In the genomic region with DNA sequence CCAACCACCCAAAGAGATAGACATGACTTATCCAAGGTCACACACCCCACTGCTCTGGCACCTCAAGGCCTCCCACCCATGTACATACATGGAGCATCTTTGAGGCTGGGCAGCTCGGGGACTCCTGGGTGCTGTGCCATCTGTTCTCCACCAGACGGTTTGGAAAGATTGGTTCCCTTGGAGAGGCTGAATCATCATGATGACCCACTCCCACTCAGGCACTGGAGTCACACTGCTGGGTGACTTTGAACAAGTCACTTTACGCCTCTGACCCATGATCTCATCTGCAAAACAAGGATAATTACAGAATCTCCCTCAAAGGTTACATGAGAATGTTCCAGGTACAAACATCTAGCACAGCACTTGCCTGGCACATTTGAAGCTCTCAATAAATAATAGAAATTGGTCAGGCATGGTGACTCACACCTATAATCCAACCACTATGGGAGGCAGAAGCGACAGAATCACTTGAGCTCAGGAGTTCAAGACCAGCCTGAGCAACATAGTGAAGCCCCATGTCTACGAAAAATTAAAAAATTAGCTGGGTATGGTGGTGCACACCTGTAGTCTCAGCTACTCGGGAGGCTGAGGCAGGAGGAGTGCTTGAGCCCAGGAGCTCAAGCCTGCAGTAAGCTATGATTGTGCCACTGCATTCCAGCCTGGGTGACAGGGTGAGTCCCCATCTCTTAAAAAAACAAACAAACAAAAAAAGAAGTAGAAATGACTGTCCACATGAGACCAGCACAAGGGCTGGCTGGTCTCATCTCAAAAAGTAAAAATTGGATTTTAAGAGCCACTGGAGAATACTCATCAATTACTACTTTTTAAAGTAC, we compare ENCODE assay signal across 1 cellular context.
TF ChIP-seq lines count a peak whose summit lies in the region.

No MANE protein-coding gene starts in this region.

TF ChIP-seq in HepG2, 621 proteins besides CTCF, POLR2A, EP300 and RAD21 (continued from another document):
- TF ChIP-seq, protein P1, sequence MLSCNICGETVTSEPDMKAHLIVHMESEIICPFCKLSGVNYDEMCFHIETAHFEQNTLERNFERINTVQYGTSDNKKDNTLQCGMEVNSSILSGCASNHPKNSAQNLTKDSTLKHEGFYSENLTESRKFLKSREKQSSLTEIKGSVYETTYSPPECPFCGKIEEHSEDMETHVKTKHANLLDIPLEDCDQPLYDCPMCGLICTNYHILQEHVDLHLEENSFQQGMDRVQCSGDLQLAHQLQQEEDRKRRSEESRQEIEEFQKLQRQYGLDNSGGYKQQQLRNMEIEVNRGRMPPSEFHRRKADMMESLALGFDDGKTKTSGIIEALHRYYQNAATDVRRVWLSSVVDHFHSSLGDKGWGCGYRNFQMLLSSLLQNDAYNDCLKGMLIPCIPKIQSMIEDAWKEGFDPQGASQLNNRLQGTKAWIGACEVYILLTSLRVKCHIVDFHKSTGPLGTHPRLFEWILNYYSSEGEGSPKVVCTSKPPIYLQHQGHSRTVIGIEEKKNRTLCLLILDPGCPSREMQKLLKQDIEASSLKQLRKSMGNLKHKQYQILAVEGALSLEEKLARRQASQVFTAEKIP (CRISPR knock-in tag; IDR thresholded peaks at IDR 0.05; ENCODE audit: borderline replicate concordance) = no peak
- no peak for TF ChIP-seq ISX (CRISPR knock-in tag; conservative IDR thresholded peaks at IDR 0.05)
